ENCODE assay signal across 9 cellular contexts in the genomic region with DNA sequence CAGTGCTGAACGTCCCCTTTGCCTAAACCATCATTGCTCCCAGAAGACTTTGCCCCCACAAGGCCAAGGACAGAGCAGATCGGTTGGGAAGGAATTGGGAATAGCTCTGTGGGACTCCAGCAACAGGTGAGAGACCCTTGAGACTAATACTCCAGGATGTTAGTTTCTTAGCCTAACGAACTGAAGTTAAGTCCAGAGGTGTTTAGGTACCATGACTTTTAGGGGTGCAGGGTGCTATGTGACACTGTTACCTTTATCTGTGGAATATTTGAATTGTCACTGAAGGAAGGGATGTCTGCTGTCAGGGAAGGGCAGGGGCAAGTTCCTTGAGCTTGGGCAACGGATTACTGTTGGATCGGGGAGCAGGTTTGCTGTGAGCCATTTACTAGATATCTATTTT. TPM values are rescaled to one million over a fixed set of nuclear protein-coding genes. Genes with fewer than 3 reads are reported as not detected.
DNase-seq lines count a peak whose midpoint lies in the region; ATAC-seq lines count a peak whose summit lies in the region.
"Had no signal": no experiment of that assay in that cellular context is flagged by ENCODE, and none has a peak within 500 bp of the region (broad histone marks: within the 10 kb centered on the region; RNA-seq: fewer than 3 reads in every experiment).

No MANE protein-coding gene starts in this region.

- H3K27me3 Mint-ChIP-seq in T-helper 2 cell treated with Interferon-gamma antibody and Interleukin-4, amounts not matched to agents 5 μg/mL and 100 μg/mL, for 36 hours (ENCODE audit: low read depth), result peaks cover 3% of the 10 kb centered on the region
- peaks cover 6% of the 10 kb centered on the region for H3K27me3 Mint-ChIP-seq in activated T-helper 1 cell treated with anti-CD3 and anti-CD28 coated beads, Interleukin-12 subunit alpha, Interleukin-12 subunit beta, Interleukin-2, Interleukin-4 antibody, amounts not matched to agents 30 ng/mL and 10 ng/mL and 1 ng/mL, durations not matched to agents 14 hours and 24 hours and 36 hours (ENCODE audit: insufficient read depth)
- H3K27me3 Mint-ChIP-seq in stimulated activated memory B cell treated with anti-CD40 and anti-IgM and Interleukin-4, amounts not matched to agents 10 μg/mL and 1 μg/mL and 100 μg/mL, for 72 hours, result no peaks in the 10 kb centered on the region

- no peak for ATAC-seq in stimulated activated memory B cell treated with anti-CD40 and anti-IgM and Interleukin-4, amounts not matched to agents 10 μg/mL and 1 μg/mL and 100 μg/mL, for 72 hours
- ATAC-seq in HG03095 (IDR thresholded peaks at IDR 0.05; ENCODE audit: unreplicated experiment), result no peak
- ATAC-seq in GM18870 (IDR thresholded peaks at IDR 0.05; ENCODE audit: unreplicated experiment), result no peak

- H3K27ac Mint-ChIP-seq in T-helper 2 cell treated with Interferon-gamma antibody and Interleukin-4, amounts not matched to agents 5 μg/mL and 100 μg/mL, for 36 hours, result no peak overlapping the region
- no peak overlapping the region for H3K27ac Mint-ChIP-seq in activated T-helper 1 cell treated with anti-CD3 and anti-CD28 coated beads, Interleukin-12 subunit alpha, Interleukin-12 subunit beta, Interleukin-2, Interleukin-4 antibody, amounts not matched to agents 30 ng/mL and 10 ng/mL and 1 ng/mL, durations not matched to agents 14 hours and 24 hours and 36 hours
- H3K27ac Mint-ChIP-seq in stimulated activated memory B cell treated with anti-CD40 and anti-IgM and Interleukin-4, amounts not matched to agents 10 μg/mL and 1 μg/mL and 100 μg/mL, for 72 hours, result peak overlapping the region; percentile 100

- DNase-seq in T-helper 2 cell treated with Interferon-gamma antibody and Interleukin-4, amounts not matched to agents 5 μg/mL and 100 μg/mL, for 36 hours (ENCODE audit: low spot score), result no peak
- DNase-seq in T-helper 2 cell, result no peak
- no peak for DNase-seq in activated T-helper 1 cell treated with anti-CD3 and anti-CD28 coated beads, Interleukin-12 subunit alpha, Interleukin-12 subunit beta, Interleukin-2, Interleukin-4 antibody, amounts not matched to agents 30 ng/mL and 10 ng/mL and 1 ng/mL, durations not matched to agents 14 hours and 24 hours and 36 hours (ENCODE audit: low spot score)
- DNase-seq in iPS-NIHi7 (ENCODE audit: extremely low spot score), result peak; percentile 4
- DNase-seq in hippocampal formation (lab: John Stamatoyannopoulos, UW), result no peak
- DNase-seq: NCI-H1092 treated with DMSO at 0.1 percent for 48 hours had no signal

- peak overlapping the region; percentile 87 for H3K4me3 Mint-ChIP-seq in T-helper 2 cell treated with Interferon-gamma antibody and Interleukin-4, amounts not matched to agents 5 μg/mL and 100 μg/mL, for 36 hours
- peak overlapping the region; percentile 86 for H3K4me3 Mint-ChIP-seq in activated T-helper 1 cell treated with anti-CD3 and anti-CD28 coated beads, Interleukin-12 subunit alpha, Interleukin-12 subunit beta, Interleukin-2, Interleukin-4 antibody, amounts not matched to agents 30 ng/mL and 10 ng/mL and 1 ng/mL, durations not matched to agents 14 hours and 24 hours and 36 hours
- peak overlapping the region; percentile 43 for H3K4me3 Mint-ChIP-seq in stimulated activated memory B cell treated with anti-CD40 and anti-IgM and Interleukin-4, amounts not matched to agents 10 μg/mL and 1 μg/mL and 100 μg/mL, for 72 hours

- intact Hi-C loops in activated T-helper 1 cell treated with anti-CD3 and anti-CD28 coated beads, Interleukin-12 subunit alpha, Interleukin-12 subunit beta, Interleukin-2, Interleukin-4 antibody, amounts not matched to agents 30 ng/mL and 10 ng/mL and 1 ng/mL, durations not matched to agents 14 hours and 24 hours and 36 hours (cut with micrococcal nuclease), result loop anchor here (2.0 to 5.0 kb wide), 5 partner anchors 119 to 429 kb away; a partner anchor contains a TSS

- H3K36me3 Mint-ChIP-seq in T-helper 2 cell treated with Interferon-gamma antibody and Interleukin-4, amounts not matched to agents 5 μg/mL and 100 μg/mL, for 36 hours (ENCODE audit: low read depth), result no peaks in the 10 kb centered on the region
- peaks cover 8% of the 10 kb centered on the region for H3K36me3 Mint-ChIP-seq in activated T-helper 1 cell treated with anti-CD3 and anti-CD28 coated beads, Interleukin-12 subunit alpha, Interleukin-12 subunit beta, Interleukin-2, Interleukin-4 antibody, amounts not matched to agents 30 ng/mL and 10 ng/mL and 1 ng/mL, durations not matched to agents 14 hours and 24 hours and 36 hours (ENCODE audit: low read depth)
- peaks cover 20% of the 10 kb centered on the region for H3K36me3 Mint-ChIP-seq in stimulated activated memory B cell treated with anti-CD40 and anti-IgM and Interleukin-4, amounts not matched to agents 10 μg/mL and 1 μg/mL and 100 μg/mL, for 72 hours

- no peaks in the 10 kb centered on the region for H3K9me3 Mint-ChIP-seq in T-helper 2 cell treated with Interferon-gamma antibody and Interleukin-4, amounts not matched to agents 5 μg/mL and 100 μg/mL, for 36 hours
- no peaks in the 10 kb centered on the region for H3K9me3 Mint-ChIP-seq in activated T-helper 1 cell treated with anti-CD3 and anti-CD28 coated beads, Interleukin-12 subunit alpha, Interleukin-12 subunit beta, Interleukin-2, Interleukin-4 antibody, amounts not matched to agents 30 ng/mL and 10 ng/mL and 1 ng/mL, durations not matched to agents 14 hours and 24 hours and 36 hours
- H3K9me3 Mint-ChIP-seq in stimulated activated memory B cell treated with anti-CD40 and anti-IgM and Interleukin-4, amounts not matched to agents 10 μg/mL and 1 μg/mL and 100 μg/mL, for 72 hours, result no peaks in the 10 kb centered on the region

- peaks cover 32% of the 10 kb centered on the region for H3K4me1 Mint-ChIP-seq in T-helper 2 cell treated with Interferon-gamma antibody and Interleukin-4, amounts not matched to agents 5 μg/mL and 100 μg/mL, for 36 hours (ENCODE audit: low read depth)
- H3K4me1 Mint-ChIP-seq in activated T-helper 1 cell treated with anti-CD3 and anti-CD28 coated beads, Interleukin-12 subunit alpha, Interleukin-12 subunit beta, Interleukin-2, Interleukin-4 antibody, amounts not matched to agents 30 ng/mL and 10 ng/mL and 1 ng/mL, durations not matched to agents 14 hours and 24 hours and 36 hours (ENCODE audit: low read depth), result peaks cover 46% of the 10 kb centered on the region
- H3K4me1 Mint-ChIP-seq in stimulated activated memory B cell treated with anti-CD40 and anti-IgM and Interleukin-4, amounts not matched to agents 10 μg/mL and 1 μg/mL and 100 μg/mL, for 72 hours, result peaks cover 66% of the 10 kb centered on the region

RNA-seq across cellular contexts. Expression of a gene that starts 1.9 kb away (rescaled TPM):
- total RNA-seq in activated T-helper 1 cell treated with anti-CD3 and anti-CD28 coated beads, Interleukin-12 subunit alpha, Interleukin-12 subunit beta, Interleukin-2, Interleukin-4 antibody, amounts not matched to agents 30 ng/mL and 10 ng/mL and 1 ng/mL, durations not matched to agents 14 hours and 24 hours and 36 hours, result 30.9 and 32.1 TPM in 2 replicates

RNA-seq across cellular contexts. Expression of a gene that starts 4.8 kb away (rescaled TPM):
- total RNA-seq in activated T-helper 1 cell treated with anti-CD3 and anti-CD28 coated beads, Interleukin-12 subunit alpha, Interleukin-12 subunit beta, Interleukin-2, Interleukin-4 antibody, amounts not matched to agents 30 ng/mL and 10 ng/mL and 1 ng/mL, durations not matched to agents 14 hours and 24 hours and 36 hours, result 0.29 TPM in 1 of 2 replicates, not detected in the other
